ENCODE assay signal across 1 cellular context in genomic region chr4:97150966-97151365, GRCh38.
TF ChIP-seq lines count a peak whose summit lies in the region.

No MANE protein-coding gene starts in this region.

TF ChIP-seq in H1, 55 proteins besides CTCF, POLR2A, EP300 and RAD21 (continued from another document):
- TF ChIP-seq CHD7 (IDR thresholded peaks at IDR 0.05; ENCODE audit: insufficient replicate concordance, low read length) = no peak
- TF ChIP-seq BACH1 (IDR thresholded peaks at IDR 0.05; ENCODE audit: low read length) = no peak
- TF ChIP-seq BCL11A (IDR thresholded peaks at IDR 0.05; ENCODE audit: low read depth in 2 of 2, low read length in 2 of 2) = no peak
- no peak for TF ChIP-seq MAFK (IDR thresholded peaks at IDR 0.05; ENCODE audit: low read depth, low read length)
- no peak for TF ChIP-seq JUND (IDR thresholded peaks at IDR 0.05; ENCODE audit: low read length)
